10 cellular contexts compared by ENCODE assay signal in genomic region chr7:99324559-99324958, GRCh38. TPM values are rescaled to one million over a fixed set of nuclear protein-coding genes. Genes with fewer than 3 reads are reported as not detected.
DNase-seq lines count a peak whose midpoint lies in the region; ATAC-seq, FAIRE-seq and TF ChIP-seq lines count a peak whose summit lies in the region.
"Had no signal": no experiment of that assay in that cellular context is flagged by ENCODE, and none has a peak within 500 bp of the region (broad histone marks: within the 10 kb centered on the region; RNA-seq: fewer than 3 reads in every experiment).

No MANE protein-coding gene starts in this region.

- BruUV-seq in HepG2 (replicated peaks; lab: Mats Ljungman, UMichigan): no TSS peak

- H4K20me1 ChIP-seq in HepG2 (ENCODE audit: insufficient read depth, low read length): no peaks in the 10 kb centered on the region

- H3K4me2 ChIP-seq in HepG2 (ENCODE audit: low read depth, low read length): peak overlapping the region; percentile 71

- H3K4me3 Mint-ChIP-seq in activated CD4-positive, alpha-beta memory T cell treated with anti-CD3 and anti-CD28 coated beads, Interleukin-2, amount 10 ng/mL, durations not matched to agents 7 days and 5 days: peak overlapping the region; percentile 93

- DNase-seq in HepG2 (ENCODE audit: low spot score) (no peak), right lobe of liver (no peak), suprapubic skin (ENCODE audit: low spot score in 2 of 2) (no peak), uterus (no peak), NCI-H1694 treated with DMSO at 0.1 percent for 48 hours (lab: John Stamatoyannopoulos, UW) (no peak), COLO668 (lab: John Stamatoyannopoulos, UW; ENCODE audit: unreplicated experiment) (no peak)
- no peak for DNase-seq in activated CD4-positive, alpha-beta memory T cell treated with anti-CD3 and anti-CD28 coated beads, Interleukin-2, amount 10 ng/mL, durations not matched to agents 7 days and 5 days

- H3K9me3 ChIP-seq in HepG2 (ENCODE audit: low read length) (no peaks in the 10 kb centered on the region), right lobe of liver (no peaks in the 10 kb centered on the region), suprapubic skin (no peaks in the 10 kb centered on the region), uterus (no peaks in the 10 kb centered on the region)
- H3K9me3 ChIP-seq: adrenal gland had no signal

- H3K9ac ChIP-seq in HepG2 (ENCODE audit: insufficient read depth, low read depth, low read length): peak overlapping the region; percentile 92

- H3K27ac ChIP-seq in HepG2 (ENCODE audit: extremely low read length, insufficient read depth, low read length) (no peak overlapping the region), right lobe of liver (no peak overlapping the region), suprapubic skin (no peak overlapping the region), uterus (no peak overlapping the region)

- TF ChIP-seq RAD21 in HepG2 (CRISPR knock-in tag; IDR thresholded peaks at IDR 0.05): no peak

- CTCF ChIA-PET in HepG2 (lab: Yijun Ruan, JAX; ENCODE audit: low intra/inter-chr PET ratio, low total read pairs): no interaction called here
- CTCF ChIA-PET in activated CD4-positive, alpha-beta memory T cell treated with anti-CD3 and anti-CD28 coated beads, Interleukin-2, amount 10 ng/mL, durations not matched to agents 7 days and 5 days (lab: Charles Lee): interaction anchor here (6.2 kb wide), 1 partner anchor 11 kb away, joined by 38 read pairs; no protein-coding TSS in a partner anchor

- H3K27ac Mint-ChIP-seq in activated CD4-positive, alpha-beta memory T cell treated with anti-CD3 and anti-CD28 coated beads, Interleukin-2, amount 10 ng/mL, durations not matched to agents 7 days and 5 days: peak overlapping the region; percentile 21

- WGBS in HepG2 (ENCODE audit: low lambda C conversion rate): over 99% methylated on average over 14 of the region's 14 CpGs
- WGBS in right lobe of liver (ENCODE audit: insufficient coverage, low coverage, low lambda C conversion rate, missing lambda C conversion rate): 100% methylated on average over 7 of the region's 14 CpGs
- 98% methylated on average over 14 of the region's 14 CpGs for WGBS in suprapubic skin

- peaks cover 24% of the 10 kb centered on the region for H3K36me3 Mint-ChIP-seq in activated CD4-positive, alpha-beta memory T cell treated with anti-CD3 and anti-CD28 coated beads, Interleukin-2, amount 10 ng/mL, durations not matched to agents 7 days and 5 days (ENCODE audit: low read depth)

- intact Hi-C loops in HepG2 (cut with micrococcal nuclease; ENCODE audit: unreplicated experiment) (no loop called here), right lobe of liver (cut with DNase I) (no loop called here), uterus (cut with DNase I; ENCODE audit: low total_unique reads) (no loop called here)

- peaks cover 39% of the 10 kb centered on the region for H3K4me1 Mint-ChIP-seq in activated CD4-positive, alpha-beta memory T cell treated with anti-CD3 and anti-CD28 coated beads, Interleukin-2, amount 10 ng/mL, durations not matched to agents 7 days and 5 days

- no peak for FAIRE-seq in HepG2 (lab: Jason Lieb, UNC)

- H3K27me3 ChIP-seq in HepG2 (ENCODE audit: control insufficient read depth in 1 of 2, insufficient read depth in 2 of 2, low read length in 2 of 2): no peaks in the 10 kb centered on the region; a peak in 1 of 5 replicates
- no peaks in the 10 kb centered on the region for H3K27me3 ChIP-seq in right lobe of liver
- no peaks in the 10 kb centered on the region for H3K27me3 ChIP-seq in suprapubic skin
- H3K27me3 ChIP-seq in uterus: no peaks in the 10 kb centered on the region
- H3K27me3 ChIP-seq: adrenal gland had no signal

- TF ChIP-seq CTCF in HepG2 (CRISPR knock-in tag; IDR thresholded peaks at IDR 0.05) (no peak), right lobe of liver (IDR thresholded peaks at IDR 0.05) (no peak), suprapubic skin (IDR thresholded peaks at IDR 0.05) (no peak), uterus (IDR thresholded peaks at IDR 0.05) (no peak)

- no peak for TF ChIP-seq EP300 in HepG2 (IDR thresholded peaks at IDR 0.05; ENCODE audit: low read depth in 2 of 2, low read length in 2 of 2)
- TF ChIP-seq EP300 in HepG2 (CRISPR knock-in tag; IDR thresholded peaks at IDR 0.05; ENCODE audit: borderline replicate concordance): no peak
- no peak for TF ChIP-seq EP300 in suprapubic skin (IDR thresholded peaks at IDR 0.05)

- no peaks in the 10 kb centered on the region for H3K9me3 Mint-ChIP-seq in activated CD4-positive, alpha-beta memory T cell treated with anti-CD3 and anti-CD28 coated beads, Interleukin-2, amount 10 ng/mL, durations not matched to agents 7 days and 5 days

- peaks cover 2% of the 10 kb centered on the region for H3K27me3 Mint-ChIP-seq in activated CD4-positive, alpha-beta memory T cell treated with anti-CD3 and anti-CD28 coated beads, Interleukin-2, amount 10 ng/mL, durations not matched to agents 7 days and 5 days

- in situ Hi-C loops in HepG2 (cut with HindIII; ENCODE audit: extremely low pct_ligation_motif_present, low pct_unique_long_range_greater_than_20kb): no loop called here

- TF ChIP-seq POLR2A in HepG2 (IDR thresholded peaks at IDR 0.05; ENCODE audit: insufficient read depth in 1 of 2, low read depth in 2 of 2, low read length in 2 of 2) (no peak), right lobe of liver (IDR thresholded peaks at IDR 0.05) (no peak), suprapubic skin (IDR thresholded peaks at IDR 0.05) (no peak), uterus (IDR thresholded peaks at IDR 0.05) (no peak)

- H3K4me3 ChIP-seq in HepG2 (replicated peaks in 1 of 3; ENCODE audit: insufficient read depth in 1 of 3, low read depth in 2 of 3, low read length in 3 of 3) (peak overlapping the region; percentile 83 to 99 (median 92)), right lobe of liver (no peak overlapping the region), iPS-11a (ENCODE audit: low read depth, low read length) (peak overlapping the region; percentile 73), suprapubic skin (peak overlapping the region; percentile 98), uterus (no peak overlapping the region)

- H2AFZ ChIP-seq in HepG2 (ENCODE audit: low read length): no peak overlapping the region

- no peak for ATAC-seq in HepG2
- ATAC-seq in right lobe of liver: no peak

- POLR2A ChIA-PET in HepG2 (lab: Yijun Ruan, JAX): interaction anchor here (1.2 to 1.5 kb wide), 2 partner anchors 15 to 215 kb away, joined by 3 read pairs; no protein-coding TSS in a partner anchor
- POLR2A ChIA-PET in activated CD4-positive, alpha-beta memory T cell treated with anti-CD3 and anti-CD28 coated beads, Interleukin-2, amount 10 ng/mL, durations not matched to agents 7 days and 5 days (lab: Charles Lee): interaction anchor here (0.7 to 4.3 kb wide), 5 partner anchors 11 to 176 kb away, joined by 3 to 34 read pairs (median 4); partner anchors contain the start of gene ZNF394

- H3K36me3 ChIP-seq in HepG2 (replicated peaks in 1 of 2; ENCODE audit: control insufficient read depth in 1 of 2, insufficient read depth in 2 of 2, low read length in 2 of 2) (0 out of 5 replicates have a peak, but pooled peaks cover 0 to 4% of the 10 kb centered on the region in 2 experiments), right lobe of liver (no peaks in the 10 kb centered on the region), suprapubic skin (no peaks in the 10 kb centered on the region), uterus (no peaks in the 10 kb centered on the region)
- H3K36me3 ChIP-seq: adrenal gland had no signal

- H3K4me1 ChIP-seq in HepG2 (ENCODE audit: insufficient read depth, low read length) (peaks cover 39% of the 10 kb centered on the region), right lobe of liver (peaks cover 0 to 15% (median 2%) of the 10 kb centered on the region in 4 donors), suprapubic skin (peaks cover 42% of the 10 kb centered on the region), uterus (peaks cover 0 to 6% of the 10 kb centered on the region in 2 donors)

- H3K79me2 ChIP-seq in HepG2 (ENCODE audit: insufficient read depth, low read length): peaks cover 35% of the 10 kb centered on the region

RNA-seq across cellular contexts. Expression of gene ARPC1A, which starts 1.1 kb away (rescaled TPM):
- total RNA-seq in HepG2 (2016; rRNA removed; fragmentation: Illumina TruSeq; extraction: Trizol) (88.5 and 89.7 TPM in 2 replicates), right lobe of liver (10 to 100 TPM; 50.0 to 78.0 (median 63.4) TPM), suprapubic skin (100 to 1,000 TPM in 3 of 4 donors, 10 to 100 TPM in 1; 98.1 to 169 (median 140) TPM), uterus (100 to 1,000 TPM in 3 of 4 donors, 10 to 100 TPM in 1; 76.5 to 118 (median 103) TPM)
- total RNA-seq in HepG2 (2016; cell fraction: cytosol; rRNA removed; fragmentation: Illumina TruSeq; extraction: Trizol; ENCODE audit: low read depth): 352 and 381 TPM in 2 replicates
- total RNA-seq in HepG2 (2016; cell fraction: insoluble cytoplasmic fraction; rRNA removed; fragmentation: Illumina TruSeq; extraction: Trizol): 88.4 and 99.3 TPM in 2 replicates
- 379 and 382 TPM in 2 replicates for total RNA-seq in HepG2 (2016; cell fraction: membrane; rRNA removed; fragmentation: Illumina TruSeq; extraction: Trizol)
- total RNA-seq in HepG2 (2016; cell fraction: nucleus; rRNA removed; fragmentation: Illumina TruSeq; extraction: Trizol): 36.5 and 43.0 TPM in 2 replicates
- 44.3 and 46.8 TPM in 2 replicates for polyA plus RNA-seq in HepG2 (2011; rRNA removed)
- 69.4 and 70.9 TPM in 2 replicates for polyA plus RNA-seq in HepG2 (2011; cell fraction: cytosol; rRNA removed)
- polyA plus RNA-seq in HepG2 (2011; cell fraction: nucleus; rRNA removed): 27.0 and 30.7 TPM in 2 replicates
- 77.3 and 81.6 TPM in 2 replicates for polyA plus RNA-seq in HepG2 (2012)
- 628 and 647 TPM in 2 replicates for polyA plus RNA-seq in HepG2 (2016; cell fraction: cytosol; fragmentation: Illumina TruSeq; extraction: Trizol; ENCODE audit: low read depth)
- polyA plus RNA-seq in HepG2 (2016; cell fraction: insoluble cytoplasmic fraction; fragmentation: Illumina TruSeq; extraction: Trizol; ENCODE audit: low read depth): 133 and 136 TPM in 2 replicates
- polyA plus RNA-seq in HepG2 (2016; cell fraction: membrane; fragmentation: Illumina TruSeq; extraction: Trizol; ENCODE audit: low read depth): 501 and 566 TPM in 2 replicates
- 71.6 and 84.3 TPM in 2 replicates for polyA plus RNA-seq in HepG2 (2016; cell fraction: nucleus; fragmentation: Illumina TruSeq; extraction: Trizol; ENCODE audit: insufficient read depth, low read depth)
- 89.0 and 132 TPM in 2 replicates for polyA minus RNA-seq in HepG2 (2011; rRNA and poly(A)+ RNA removed; ENCODE audit: low replicate concordance)
- polyA minus RNA-seq in HepG2 (2011; cell fraction: cytosol; rRNA and poly(A)+ RNA removed): 36.2 and 38.2 TPM in 2 replicates
- polyA minus RNA-seq in HepG2 (2011; cell fraction: nucleus; rRNA and poly(A)+ RNA removed): 21.1 and 31.1 TPM in 2 replicates
- total RNA-seq in activated CD4-positive, alpha-beta memory T cell treated with anti-CD3 and anti-CD28 coated beads, Interleukin-2, amount 10 ng/mL, durations not matched to agents 7 days and 5 days: 10 to 100 TPM; 63.8 to 68.9 TPM

RNA-seq across cellular contexts. Expression of gene ARPC1B, which starts 50.0 kb away (rescaled TPM):
- total RNA-seq in HepG2 (2016; rRNA removed; fragmentation: Illumina TruSeq; extraction: Trizol): 89.1 and 92.2 TPM in 2 replicates
- 177 and 178 TPM in 2 replicates for total RNA-seq in HepG2 (2016; cell fraction: cytosol; rRNA removed; fragmentation: Illumina TruSeq; extraction: Trizol; ENCODE audit: low read depth)
- 96.5 and 103 TPM in 2 replicates for total RNA-seq in HepG2 (2016; cell fraction: insoluble cytoplasmic fraction; rRNA removed; fragmentation: Illumina TruSeq; extraction: Trizol)
- 193 and 196 TPM in 2 replicates for total RNA-seq in HepG2 (2016; cell fraction: membrane; rRNA removed; fragmentation: Illumina TruSeq; extraction: Trizol)
- total RNA-seq in HepG2 (2016; cell fraction: nucleus; rRNA removed; fragmentation: Illumina TruSeq; extraction: Trizol): 40.7 and 55.8 TPM in 2 replicates
- polyA plus RNA-seq in HepG2 (2011; rRNA removed): 72.9 and 89.3 TPM in 2 replicates
- polyA plus RNA-seq in HepG2 (2011; cell fraction: cytosol; rRNA removed): 96.6 and 133 TPM in 2 replicates
- 99.1 and 115 TPM in 2 replicates for polyA plus RNA-seq in HepG2 (2011; cell fraction: nucleus; rRNA removed)
- polyA plus RNA-seq in HepG2 (2012): 36.2 and 88.7 TPM in 2 replicates
- polyA plus RNA-seq in HepG2 (2016; cell fraction: cytosol; fragmentation: Illumina TruSeq; extraction: Trizol; ENCODE audit: low read depth): 263 and 307 TPM in 2 replicates
- 123 and 124 TPM in 2 replicates for polyA plus RNA-seq in HepG2 (2016; cell fraction: insoluble cytoplasmic fraction; fragmentation: Illumina TruSeq; extraction: Trizol; ENCODE audit: low read depth)
- 224 and 233 TPM in 2 replicates for polyA plus RNA-seq in HepG2 (2016; cell fraction: membrane; fragmentation: Illumina TruSeq; extraction: Trizol; ENCODE audit: low read depth)
- polyA plus RNA-seq in HepG2 (2016; cell fraction: nucleus; fragmentation: Illumina TruSeq; extraction: Trizol; ENCODE audit: insufficient read depth, low read depth): 78.2 and 84.5 TPM in 2 replicates
- 58.7 and 66.9 TPM in 2 replicates for polyA minus RNA-seq in HepG2 (2011; rRNA and poly(A)+ RNA removed; ENCODE audit: low replicate concordance)
- polyA minus RNA-seq in HepG2 (2011; cell fraction: cytosol; rRNA and poly(A)+ RNA removed): 37.9 and 45.0 TPM in 2 replicates
- 27.1 and 29.6 TPM in 2 replicates for polyA minus RNA-seq in HepG2 (2011; cell fraction: nucleus; rRNA and poly(A)+ RNA removed)
- 100 to 1,000 TPM in 2 of 6 experiments, 10 to 100 TPM in 4; 24.4 to 197 (median 52.7) TPM for total RNA-seq in right lobe of liver
- total RNA-seq in activated CD4-positive, alpha-beta memory T cell treated with anti-CD3 and anti-CD28 coated beads, Interleukin-2, amount 10 ng/mL, durations not matched to agents 7 days and 5 days: 100 to 1,000 TPM; 396 to 397 TPM
- 10 to 100 TPM; 48.9 to 66.9 (median 64.2) TPM for total RNA-seq in suprapubic skin
- 100 to 1,000 TPM in 3 of 4 donors, 10 to 100 TPM in 1; 74.5 to 275 (median 196) TPM for total RNA-seq in uterus

RNA-seq across cellular contexts. Expression of gene MYH16, which starts 51.9 kb away (rescaled TPM):
- total RNA-seq in HepG2 (2016; rRNA removed; fragmentation: Illumina TruSeq; extraction: Trizol) (0.15 and 0.20 TPM in 2 replicates), right lobe of liver (not detected), suprapubic skin (not detected), uterus (not detected)
- not detected in 2 replicates for total RNA-seq in HepG2 (2016; cell fraction: cytosol; rRNA removed; fragmentation: Illumina TruSeq; extraction: Trizol; ENCODE audit: low read depth)
- 0.15 and 0.37 TPM in 2 replicates for total RNA-seq in HepG2 (2016; cell fraction: insoluble cytoplasmic fraction; rRNA removed; fragmentation: Illumina TruSeq; extraction: Trizol)
- 0.15 TPM in 1 of 2 replicates, not detected in the other for total RNA-seq in HepG2 (2016; cell fraction: membrane; rRNA removed; fragmentation: Illumina TruSeq; extraction: Trizol)
- total RNA-seq in HepG2 (2016; cell fraction: nucleus; rRNA removed; fragmentation: Illumina TruSeq; extraction: Trizol): 0.13 TPM in 1 of 2 replicates, not detected in the other
- polyA plus RNA-seq in HepG2 (2011; rRNA removed): 0.05 and 0.25 TPM in 2 replicates
- polyA plus RNA-seq in HepG2 (2011; cell fraction: cytosol; rRNA removed): 0.06 and 0.11 TPM in 2 replicates
- 0.05 and 0.08 TPM in 2 replicates for polyA plus RNA-seq in HepG2 (2011; cell fraction: nucleus; rRNA removed)
- polyA plus RNA-seq in HepG2 (2012): 0.05 TPM in 1 of 2 replicates, not detected in the other
- polyA plus RNA-seq in HepG2 (2016; cell fraction: cytosol; fragmentation: Illumina TruSeq; extraction: Trizol; ENCODE audit: low read depth): 0.11 and 0.15 TPM in 2 replicates
- polyA plus RNA-seq in HepG2 (2016; cell fraction: insoluble cytoplasmic fraction; fragmentation: Illumina TruSeq; extraction: Trizol; ENCODE audit: low read depth): 0.11 and 0.27 TPM in 2 replicates
- polyA plus RNA-seq in HepG2 (2016; cell fraction: membrane; fragmentation: Illumina TruSeq; extraction: Trizol; ENCODE audit: low read depth): 0.10 TPM in 1 of 2 replicates, not detected in the other
- polyA plus RNA-seq in HepG2 (2016; cell fraction: nucleus; fragmentation: Illumina TruSeq; extraction: Trizol; ENCODE audit: insufficient read depth, low read depth): not detected in 2 replicates
- not detected in 2 replicates for polyA minus RNA-seq in HepG2 (2011; rRNA and poly(A)+ RNA removed; ENCODE audit: low replicate concordance)
- not detected in 2 replicates for polyA minus RNA-seq in HepG2 (2011; cell fraction: cytosol; rRNA and poly(A)+ RNA removed)
- polyA minus RNA-seq in HepG2 (2011; cell fraction: nucleus; rRNA and poly(A)+ RNA removed): not detected in 2 replicates
- not detected for total RNA-seq in activated CD4-positive, alpha-beta memory T cell treated with anti-CD3 and anti-CD28 coated beads, Interleukin-2, amount 10 ng/mL, durations not matched to agents 7 days and 5 days
- total RNA-seq: adrenal gland, posterior vena cava had no signal

Comparison
In these comparisons a context has a peak if more than half of its experiments do, and no peak if none do; other contexts are left out.
1. H3K4me3 ChIP-seq: peak in HepG2 (3 of 3), iPS-11a (single experiment) and suprapubic skin (single experiment); none in right lobe of liver (0 of 3) and uterus (0 of 2).